15 cellular contexts compared by ENCODE assay signal in genomic region chr14:99744199-99744872, GRCh38. TPM values are rescaled to one million over a fixed set of nuclear protein-coding genes. Genes with fewer than 3 reads are reported as not detected.
A peak's percentile ranks its signal among the peaks of the same experiment; 100 is the strongest.
DNase-seq lines count a peak whose midpoint lies in the region; TF ChIP-seq lines count a peak whose summit lies in the region.
"Had no signal": no experiment of that assay in that cellular context is flagged by ENCODE, and none has a peak within 500 bp of the region (broad histone marks: within the 10 kb centered on the region; RNA-seq: fewer than 3 reads in every experiment).

No MANE protein-coding gene starts in this region.

- H2AFZ ChIP-seq in mammary epithelial cell (ENCODE audit: low read depth, low read length): no peak overlapping the region
- no peak overlapping the region for H2AFZ ChIP-seq in Karpas-422 (ENCODE audit: low read length)

- in situ Hi-C loops in mammary epithelial cell (cut with MboI; ENCODE audit: low sequenced_read_pairs in 2 of 2): no loop called here

- H3K27me3 ChIP-seq in mammary epithelial cell (ENCODE audit: insufficient read depth, low read length) (peaks cover 4% of the 10 kb centered on the region), Karpas-422 (ENCODE audit: low read length) (no peaks in the 10 kb centered on the region)

- dilution Hi-C loops in mammary epithelial cell (cut with HindIII; ENCODE audit: low sequenced_read_pairs): no loop called here

- CTCF ChIA-PET in mammary epithelial cell (lab: Charles Lee; ENCODE audit: low non-redundant PET): no interaction called here
- CTCF ChIA-PET in activated CD4-positive, alpha-beta T cell treated with anti-CD3 and anti-CD28 coated beads, Interleukin-2, amount 10 ng/mL, durations not matched to agents 7 days and 5 days (lab: Charles Lee): interaction anchor here (1.6 kb wide), 1 partner anchor 14 kb away, joined by 3 read pairs; no protein-coding TSS in a partner anchor

- H3K27ac ChIP-seq in mammary epithelial cell (ENCODE audit: insufficient read depth, low read depth, low read length) (no peak overlapping the region), Karpas-422 (ENCODE audit: low read length) (no peak overlapping the region)

- H3K27me3 Mint-ChIP-seq in activated CD4-positive, alpha-beta T cell treated with anti-CD3 and anti-CD28 coated beads, Interleukin-2, amount 10 ng/mL, durations not matched to agents 7 days and 5 days: peaks cover 4% of the 10 kb centered on the region
- H3K27me3 Mint-ChIP-seq in activated CD4-positive, alpha-beta T cell treated with anti-CD3 and anti-CD28 coated beads, Interleukin-2, amount 10 ng/mL, durations not matched to agents 24 days and 14 days: peaks cover 17% of the 10 kb centered on the region

- H3K9me3 ChIP-seq in mammary epithelial cell (replicated peaks; ENCODE audit: insufficient read depth, low read length) (no peaks in the 10 kb centered on the region), Karpas-422 (ENCODE audit: low read length) (no peaks in the 10 kb centered on the region)

- TF ChIP-seq CTCF in AG10803 (conservative IDR thresholded peaks at IDR 0.05; ENCODE audit: low read length) (no peak), mammary epithelial cell (conservative IDR thresholded peaks at IDR 0.05 in 1 of 2, IDR thresholded peaks at IDR 0.05 in 1 of 2; ENCODE audit: extremely low read depth in 1 of 2, insufficient read depth in 1 of 2, low read depth in 1 of 2, low read length in 2 of 2) (peak in 1 of 2 donors; percentile 14)

- H3K79me2 ChIP-seq in mammary epithelial cell (ENCODE audit: insufficient read depth, low read length): no peaks in the 10 kb centered on the region
- H3K79me2 ChIP-seq in Karpas-422 (ENCODE audit: low read length): no peaks in the 10 kb centered on the region

- H3K36me3 Mint-ChIP-seq in activated CD4-positive, alpha-beta T cell treated with anti-CD3 and anti-CD28 coated beads, Interleukin-2, amount 10 ng/mL, durations not matched to agents 7 days and 5 days (ENCODE audit: low read depth): no peaks in the 10 kb centered on the region
- no peaks in the 10 kb centered on the region for H3K36me3 Mint-ChIP-seq in activated CD4-positive, alpha-beta T cell treated with anti-CD3 and anti-CD28 coated beads, Interleukin-2, amount 10 ng/mL, durations not matched to agents 24 days and 14 days (ENCODE audit: low read depth)
- H3K36me3 Mint-ChIP-seq: immature natural killer cell had no signal

- no peak overlapping the region for H3K4me3 Mint-ChIP-seq in activated CD4-positive, alpha-beta T cell treated with anti-CD3 and anti-CD28 coated beads, Interleukin-2, amount 10 ng/mL, durations not matched to agents 7 days and 5 days
- H3K4me3 Mint-ChIP-seq in activated CD4-positive, alpha-beta T cell treated with anti-CD3 and anti-CD28 coated beads, Interleukin-2, amount 10 ng/mL, durations not matched to agents 24 days and 14 days: no peak overlapping the region
- H3K4me3 Mint-ChIP-seq: immature natural killer cell, nephron progenitor cell had no signal

- H3K4me1 ChIP-seq in mammary epithelial cell (ENCODE audit: insufficient read depth, low read length): no peaks in the 10 kb centered on the region
- H3K4me1 ChIP-seq in Karpas-422 (ENCODE audit: low read length): 0 out of 2 replicates have a peak, but pooled peaks cover 2% of the 10 kb centered on the region

- H3K4me3 ChIP-seq in AG10803 (ENCODE audit: low read length) (no peak overlapping the region), mammary epithelial cell (replicated peaks in 1 of 3; ENCODE audit: insufficient read depth in 1 of 3, low read depth in 2 of 3, low read length in 3 of 3) (no peak overlapping the region), Karpas-422 (ENCODE audit: low read length) (no peak overlapping the region)
- H3K4me3 ChIP-seq: coronary artery had no signal

- H3K4me2 ChIP-seq in mammary epithelial cell (ENCODE audit: insufficient read depth, low read depth, low read length) (no peak overlapping the region), Karpas-422 (ENCODE audit: low read depth, low read length, poor library complexity, severe bottlenecking) (no peak overlapping the region)

- H3K27ac Mint-ChIP-seq in activated CD4-positive, alpha-beta T cell treated with anti-CD3 and anti-CD28 coated beads, Interleukin-2, amount 10 ng/mL, durations not matched to agents 7 days and 5 days: no peak overlapping the region
- H3K27ac Mint-ChIP-seq in activated CD4-positive, alpha-beta T cell treated with anti-CD3 and anti-CD28 coated beads, Interleukin-2, amount 10 ng/mL, durations not matched to agents 24 days and 14 days: no peak overlapping the region
- H3K27ac Mint-ChIP-seq: activated T-helper 2 cell treated with anti-CD3 and anti-CD28 coated beads, Interferon-gamma antibody, Interleukin-2, Interleukin-4, amounts not matched to agents 10 μg/mL and 5 μg/mL and 100 μg/mL, durations not matched to agents 14 hours and 24 hours and 36 hours; immature natural killer cell; nephron progenitor cell had no signal

- H3K4me1 Mint-ChIP-seq in activated CD4-positive, alpha-beta T cell treated with anti-CD3 and anti-CD28 coated beads, Interleukin-2, amount 10 ng/mL, durations not matched to agents 7 days and 5 days: peaks cover 15% of the 10 kb centered on the region
- no peaks in the 10 kb centered on the region for H3K4me1 Mint-ChIP-seq in activated CD4-positive, alpha-beta T cell treated with anti-CD3 and anti-CD28 coated beads, Interleukin-2, amount 10 ng/mL, durations not matched to agents 24 days and 14 days
- H3K4me1 Mint-ChIP-seq: immature natural killer cell had no signal

- intact Hi-C loops in mammary epithelial cell (cut with micrococcal nuclease): no loop called here
- intact Hi-C loops in activated CD4-positive, alpha-beta T cell treated with anti-CD3 and anti-CD28 coated beads, Interleukin-2, amount 10 ng/mL, durations not matched to agents 24 days and 14 days (cut with micrococcal nuclease): no loop called here

- POLR2A ChIA-PET in activated CD4-positive, alpha-beta T cell treated with anti-CD3 and anti-CD28 coated beads, Interleukin-2, amount 10 ng/mL, durations not matched to agents 7 days and 5 days (lab: Charles Lee): no interaction called here

- no peaks in the 10 kb centered on the region for H3K36me3 ChIP-seq in mammary epithelial cell (ENCODE audit: insufficient read depth, low read length)
- no peaks in the 10 kb centered on the region for H3K36me3 ChIP-seq in Karpas-422 (ENCODE audit: insufficient read depth, low read length)

- peak; percentile 38 for DNase-seq in AG10803 (ENCODE audit: low read depth)
- DNase-seq in NCI-H1048 (lab: John Stamatoyannopoulos, UW): peak; percentile 93
- peak; percentile 20 for DNase-seq in mammary epithelial cell
- DNase-seq in kidney tubule cell (ENCODE audit: low spot score): peak; percentile 84
- DNase-seq in occipital lobe (lab: John Stamatoyannopoulos, UW): no peak
- no peak for DNase-seq in activated CD4-positive, alpha-beta T cell treated with anti-CD3 and anti-CD28 coated beads, Interleukin-2, amount 10 ng/mL, durations not matched to agents 7 days and 5 days
- DNase-seq in Karpas-422: no peak
- no peak for DNase-seq in activated CD4-positive, alpha-beta T cell treated with anti-CD3 and anti-CD28 coated beads, Interleukin-2, amount 10 ng/mL, durations not matched to agents 24 days and 14 days
- DNase-seq: activated CD4-positive, CD25-positive, alpha-beta regulatory T cell; AML-193; immature natural killer cell; nephron progenitor cell; stimulated activated CD4-positive, alpha-beta T cell treated with anti-CD3 and anti-CD28 coated beads, Interleukin-1b, Interleukin-23, amount 100 ng/mL, for 48 hours had no signal

- WGBS in mammary epithelial cell (ENCODE audit: low coverage, missing lambda C conversion rate): 21% methylated on average over 10 of the region's 11 CpGs

- H3K9me3 Mint-ChIP-seq in activated CD4-positive, alpha-beta T cell treated with anti-CD3 and anti-CD28 coated beads, Interleukin-2, amount 10 ng/mL, durations not matched to agents 7 days and 5 days: no peaks in the 10 kb centered on the region
- H3K9me3 Mint-ChIP-seq in activated CD4-positive, alpha-beta T cell treated with anti-CD3 and anti-CD28 coated beads, Interleukin-2, amount 10 ng/mL, durations not matched to agents 24 days and 14 days: no peaks in the 10 kb centered on the region
- H3K9me3 Mint-ChIP-seq: activated T-helper 2 cell treated with anti-CD3 and anti-CD28 coated beads, Interferon-gamma antibody, Interleukin-2, Interleukin-4, amounts not matched to agents 10 μg/mL and 5 μg/mL and 100 μg/mL, durations not matched to agents 14 hours and 24 hours and 36 hours; immature natural killer cell; nephron progenitor cell had no signal

- H3K9ac ChIP-seq in mammary epithelial cell (ENCODE audit: insufficient read depth, low read length) (no peak overlapping the region), Karpas-422 (ENCODE audit: low read length) (no peak overlapping the region)

- H4K20me1 ChIP-seq in mammary epithelial cell (ENCODE audit: insufficient read depth, low read length) (no peaks in the 10 kb centered on the region), Karpas-422 (ENCODE audit: insufficient read depth, low read depth, low read length) (no peaks in the 10 kb centered on the region)

- BruUV-seq in mammary epithelial cell (replicated peaks; lab: Mats Ljungman, UMichigan): no TSS peak

- H3K9me2 ChIP-seq in Karpas-422 (replicated peaks; ENCODE audit: insufficient read depth, low read length): no peaks in the 10 kb centered on the region

RNA-seq across cellular contexts. Expression of gene EML1, which starts 48.9 kb away (rescaled TPM):
- total RNA-seq in mammary epithelial cell (1 to 10 TPM; 2.8 to 4.2 TPM), occipital lobe (137 TPM)
- polyA plus RNA-seq in mammary epithelial cell: 0.42 TPM
- 46.5 TPM for polyA minus RNA-seq in mammary epithelial cell
- total RNA-seq in activated CD4-positive, alpha-beta T cell treated with anti-CD3 and anti-CD28 coated beads, Interleukin-2, amount 10 ng/mL, durations not matched to agents 7 days and 5 days: under 1 TPM in 1 of 2 experiments, not detected in 1; 0.12 TPM
- total RNA-seq in Karpas-422 (2014; rRNA removed; shearing (Covaris generic); ENCODE audit: low replicate concordance): not detected in 2 replicates
- total RNA-seq in activated CD4-positive, alpha-beta T cell treated with anti-CD3 and anti-CD28 coated beads, Interleukin-2, amount 10 ng/mL, durations not matched to agents 24 days and 14 days: 0.98 and 1.8 TPM in 2 replicates
- polyA plus RNA-seq: immature natural killer cell had no signal

Comparison
In these comparisons a context has a peak if more than half of its experiments do, and no peak if none do; other contexts are left out.
1. DNase-seq: peak in AG10803 (single experiment), NCI-H1048 (single experiment), mammary epithelial cell (single experiment) and kidney tubule cell (single experiment); none in occipital lobe (single experiment), activated CD4-positive, alpha-beta T cell treated with anti-CD3 and anti-CD28 coated beads, Interleukin-2, amount 10 ng/mL, durations not matched to agents 7 days and 5 days (single experiment), Karpas-422 (single experiment) and activated CD4-positive, alpha-beta T cell treated with anti-CD3 and anti-CD28 coated beads, Interleukin-2, amount 10 ng/mL, durations not matched to agents 24 days and 14 days (single experiment).
2. RNA of gene EML1, which starts 48.9 kb away (total RNA-seq): 137 TPM in occipital lobe (single experiment); 2.8 to 4.2 TPM in mammary epithelial cell, 0.98 to 1.8 TPM in activated CD4-positive, alpha-beta T cell treated with anti-CD3 and anti-CD28 coated beads, Interleukin-2, amount 10 ng/mL, durations not matched to agents 24 days and 14 days, 0.12 TPM in activated CD4-positive, alpha-beta T cell treated with anti-CD3 and anti-CD28 coated beads, Interleukin-2, amount 10 ng/mL, durations not matched to agents 7 days and 5 days and not detected in Karpas-422; every median in the first group is over 10 times any median in the second.